Comparison of ENCODE assay signal across 21 cellular contexts in the genomic region with DNA sequence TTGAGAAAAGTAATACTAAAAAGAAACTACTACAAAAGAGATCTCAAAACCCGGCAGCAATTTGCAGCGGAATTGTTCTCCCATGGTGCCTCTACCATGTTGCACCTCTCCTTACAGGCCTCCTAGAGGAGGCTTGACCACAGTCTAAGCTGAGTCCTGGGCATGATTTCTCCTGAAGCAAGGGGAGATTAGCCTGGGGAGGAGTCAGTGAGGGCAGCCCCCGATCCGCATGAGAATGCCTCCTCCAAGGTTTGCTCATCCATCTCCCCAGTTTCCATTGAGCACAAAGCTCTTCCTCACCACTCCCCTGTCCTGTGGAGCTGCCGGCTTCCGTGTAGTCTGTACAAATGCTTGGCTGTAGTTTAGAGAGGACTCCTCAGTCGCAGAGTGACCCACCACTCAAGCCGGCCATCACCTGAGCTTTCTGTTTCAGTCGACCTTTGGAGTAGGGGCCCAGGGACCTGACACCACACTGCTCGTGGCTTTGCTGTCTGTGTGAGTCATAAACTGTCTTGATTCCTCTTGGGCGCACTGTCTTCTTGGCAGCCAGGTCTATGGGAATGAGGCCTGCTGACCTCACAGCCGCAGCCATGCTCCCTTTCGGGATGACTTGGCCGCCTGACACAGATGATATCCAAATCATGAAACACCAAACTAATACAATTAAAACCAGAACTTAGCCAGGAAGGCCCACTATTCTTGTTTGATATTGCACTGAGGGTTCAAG.
A peak's percentile ranks its signal among the peaks of the same experiment; 100 is the strongest.
DNase-seq lines count a peak whose midpoint lies in the region; ATAC-seq, FAIRE-seq and TF ChIP-seq lines count a peak whose summit lies in the region.
"Had no signal": no experiment of that assay in that cellular context is flagged by ENCODE, and none has a peak within 500 bp of the region (broad histone marks: within the 10 kb centered on the region; RNA-seq: fewer than 3 reads in every experiment).

No MANE protein-coding gene starts in this region.

- H3K4me1 Mint-ChIP-seq in nephron progenitor cell = peaks cover 12% of the 10 kb centered on the region
- H3K4me1 Mint-ChIP-seq: B cell had no signal

- no peak overlapping the region for H3K4me3 Mint-ChIP-seq in nephron progenitor cell
- H3K4me3 Mint-ChIP-seq: B cell had no signal

- peak overlapping the region; percentile 18 for H3K27ac Mint-ChIP-seq in nephron progenitor cell
- H3K27ac Mint-ChIP-seq: B cell had no signal

- H3K36me3 Mint-ChIP-seq in nephron progenitor cell (ENCODE audit: low read depth) = no peaks in the 10 kb centered on the region

- intact Hi-C loops in right cardiac atrium (cut with DNase I) = no loop called here

- H3K9me3 ChIP-seq in right cardiac atrium (ENCODE audit: control insufficient read depth, low read length) = no peaks in the 10 kb centered on the region
- H3K9me3 ChIP-seq: mucosa of descending colon, vagina had no signal

- no peak for FAIRE-seq in RCC 7860 (lab: Jason Lieb, UNC)

- DNase-seq in AG10803 (ENCODE audit: low read depth) (peak; percentile 27), HS-5 (ENCODE audit: low read depth) (peak; percentile 8), astrocyte of the spinal cord (ENCODE audit: low read depth, low spot score) (peak; percentile 2), nephron progenitor cell (no peak), RCC 7860 (ENCODE audit: low spot score) (no peak), right cardiac atrium (no peak), NCI-H1930 (lab: John Stamatoyannopoulos, UW) (no peak)
- DNase-seq: aorta; left colon; mucosa of descending colon; NCI-H187 treated with DMSO at 0.1 percent for 48 hours; NCI-H526; stimulated activated naive CD4-positive, alpha-beta T cell treated with Interleukin-2 at 50 U/mL for 16 hours had no signal

- peaks cover 13% of the 10 kb centered on the region for H3K27me3 Mint-ChIP-seq in nephron progenitor cell (ENCODE audit: low read depth, poor library complexity)

- H3K4me1 ChIP-seq in right cardiac atrium (ENCODE audit: control insufficient read depth, insufficient read depth, low read length) = no peaks in the 10 kb centered on the region
- H3K4me1 ChIP-seq: vagina had no signal

- TF ChIP-seq CTCF in AG10803 (conservative IDR thresholded peaks at IDR 0.05; ENCODE audit: low read length) (no peak), astrocyte of the spinal cord (IDR thresholded peaks at IDR 0.05; ENCODE audit: low read depth, low read length) (no peak), nephron progenitor cell (IDR thresholded peaks at IDR 0.05) (no peak)

- in situ Hi-C loops in astrocyte of the spinal cord (cut with HindIII; ENCODE audit: low sequenced_read_pairs) = no loop called here

- no peak overlapping the region for H3K27ac ChIP-seq in right cardiac atrium (ENCODE audit: low read length)
- H3K27ac ChIP-seq: epithelial cell of prostate, HL-60, KMS-11, vagina had no signal

- ATAC-seq in GM21526 (IDR thresholded peaks at IDR 0.05; ENCODE audit: low FRiP score, unreplicated experiment) = no peak
- ATAC-seq in right cardiac atrium = no peak
- ATAC-seq: left colon, mucosa of descending colon, Panc1 had no signal

- no peaks in the 10 kb centered on the region for H3K27me3 ChIP-seq in right cardiac atrium (ENCODE audit: control insufficient read depth, insufficient read depth)
- H3K27me3 ChIP-seq: vagina had no signal

- WGBS in right cardiac atrium = 75% methylated on average over 14 of the region's 14 CpGs

- peaks cover 8% of the 10 kb centered on the region for H3K9me3 Mint-ChIP-seq in nephron progenitor cell

- H3K4me3 ChIP-seq in AG10803 (ENCODE audit: low read length) = no peak overlapping the region
- no peak overlapping the region for H3K4me3 ChIP-seq in astrocyte of the spinal cord (ENCODE audit: low read depth, low read length)
- no peak overlapping the region for H3K4me3 ChIP-seq in right cardiac atrium (ENCODE audit: low read length)
- H3K4me3 ChIP-seq: mucosa of descending colon, smooth muscle cell, vagina had no signal

Comparison
In these comparisons a context has a peak if more than half of its experiments do, and no peak if none do; other contexts are left out.
1. DNase-seq: peak in AG10803 (single experiment), HS-5 (single experiment) and astrocyte of the spinal cord (single experiment); none in nephron progenitor cell (single experiment), RCC 7860 (single experiment), right cardiac atrium (0 of 3) and NCI-H1930 (0 of 2).